In the genomic region with DNA sequence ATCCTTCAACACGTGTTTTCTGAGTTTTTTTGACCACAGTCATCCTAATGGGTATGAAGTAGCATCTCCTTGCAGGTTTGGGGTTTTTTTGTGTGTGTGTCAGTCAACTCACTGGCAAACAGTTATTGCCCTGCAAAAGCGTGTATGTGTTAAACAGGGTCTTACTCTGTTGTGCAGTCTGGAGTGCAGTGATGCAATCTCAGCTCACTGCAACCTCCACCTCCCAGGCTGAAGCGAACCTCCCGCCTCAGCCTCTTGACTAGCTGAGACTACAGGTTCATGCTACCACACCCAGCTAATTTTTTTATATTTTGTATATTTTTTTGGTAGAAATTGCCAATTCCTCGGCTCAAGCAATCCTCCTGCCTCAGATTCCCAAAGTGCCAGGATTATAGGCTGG, we compare ENCODE assay signal across 26 cellular contexts. TPM values are rescaled to one million over a fixed set of nuclear protein-coding genes. Genes with fewer than 3 reads are reported as not detected.
DNase-seq lines count a peak whose midpoint lies in the region; ATAC-seq, FAIRE-seq and TF ChIP-seq lines count a peak whose summit lies in the region.
"Had no signal": no experiment of that assay in that cellular context is flagged by ENCODE, and none has a peak within 500 bp of the region (broad histone marks: within the 10 kb centered on the region; RNA-seq: fewer than 3 reads in every experiment).

No MANE protein-coding gene starts in this region.

- no peaks in the 10 kb centered on the region for H3K36me3 Mint-ChIP-seq in activated CD4-positive, alpha-beta memory T cell treated with anti-CD3 and anti-CD28 coated beads, Interleukin-2, amount 10 ng/mL, durations not matched to agents 7 days and 5 days (ENCODE audit: low read depth)
- H3K36me3 Mint-ChIP-seq: CD14-positive monocyte; CD4-positive, alpha-beta memory T cell; CD4-positive, CD25-positive, alpha-beta regulatory T cell; CD8-positive, alpha-beta memory T cell had no signal

- POLR2A ChIA-PET in K562 (lab: Yijun Ruan, JAX): no interaction called here
- POLR2A ChIA-PET in activated CD4-positive, alpha-beta memory T cell treated with anti-CD3 and anti-CD28 coated beads, Interleukin-2, amount 10 ng/mL, durations not matched to agents 7 days and 5 days (lab: Charles Lee): no interaction called here

- H3K79me2 ChIP-seq in K562 (ENCODE audit: control insufficient read depth, insufficient read depth, low read length): no peaks in the 10 kb centered on the region

- no peaks in the 10 kb centered on the region for H3K9me1 ChIP-seq in K562 (ENCODE audit: control insufficient read depth, insufficient read depth, low read length)

- H3K4me3 Mint-ChIP-seq in activated CD4-positive, alpha-beta memory T cell treated with anti-CD3 and anti-CD28 coated beads, Interleukin-2, amount 10 ng/mL, durations not matched to agents 7 days and 5 days: no peak overlapping the region
- H3K4me3 Mint-ChIP-seq: CD14-positive monocyte; CD4-positive, alpha-beta memory T cell; CD4-positive, CD25-positive, alpha-beta regulatory T cell; CD8-positive, alpha-beta memory T cell had no signal

- TF ChIP-seq CTCF in K562 (IDR thresholded peaks at IDR 0.05 in 2 of 3, conservative IDR thresholded peaks at IDR 0.05 in 1 of 3; ENCODE audit: insufficient read depth in 2 of 3, low read depth in 1 of 3, low read length in 3 of 3) (no peak), breast epithelium (IDR thresholded peaks at IDR 0.05) (no peak)

- H3K36me3 ChIP-seq in BLaER1: no peaks in the 10 kb centered on the region
- no peaks in the 10 kb centered on the region for H3K36me3 ChIP-seq in BLaER1 treated with 17β-estradiol and CSF1 and Interleukin-3, amounts not matched to agents 10 nM and 100 nM
- no peaks in the 10 kb centered on the region for H3K36me3 ChIP-seq in K562 (ENCODE audit: control insufficient read depth, insufficient read depth, low read length)
- no peaks in the 10 kb centered on the region for H3K36me3 ChIP-seq in breast epithelium
- H3K36me3 ChIP-seq: BE2C had no signal

- in situ Hi-C loops in K562 (cut with MboI): no loop called here

- no peak overlapping the region for H2AFZ ChIP-seq in K562 (ENCODE audit: low read depth, low read length)

- no peak overlapping the region for H3K27ac ChIP-seq in BLaER1
- H3K27ac ChIP-seq in BLaER1 treated with 17β-estradiol and CSF1 and Interleukin-3, amounts not matched to agents 10 nM and 100 nM: 0 out of 22 replicates have a peak overlapping the region, but pooled peaks of 1 of the 11 experiments have one; percentile 21
- no peak overlapping the region for H3K27ac ChIP-seq in K562 (ENCODE audit: extremely low read depth, low read depth, low read length)
- H3K27ac ChIP-seq in breast epithelium: no peak overlapping the region

- no peak overlapping the region for H3K27ac Mint-ChIP-seq in activated CD4-positive, alpha-beta memory T cell treated with anti-CD3 and anti-CD28 coated beads, Interleukin-2, amount 10 ng/mL, durations not matched to agents 7 days and 5 days
- H3K27ac Mint-ChIP-seq: CD14-positive monocyte; CD4-positive, alpha-beta memory T cell; CD4-positive, CD25-positive, alpha-beta regulatory T cell; CD8-positive, alpha-beta memory T cell had no signal

- 0 out of 2 replicates have a peak overlapping the region, but pooled peaks have one; percentile 68 for H3K4me2 ChIP-seq in BLaER1
- H3K4me2 ChIP-seq in BLaER1 treated with 17β-estradiol and CSF1 and Interleukin-3, amounts not matched to agents 10 nM and 100 nM: peak overlapping the region in 9 of 11 experiments; percentile 19 to 77 (median 62); a peak in 9 of 22 replicates
- no peak overlapping the region for H3K4me2 ChIP-seq in K562 (ENCODE audit: insufficient read depth, low read length)

- no peak overlapping the region for H3K4me3 ChIP-seq in BLaER1
- H3K4me3 ChIP-seq in BLaER1 treated with 17β-estradiol and CSF1 and Interleukin-3, amounts not matched to agents 10 nM and 100 nM: no peak overlapping the region
- no peak overlapping the region for H3K4me3 ChIP-seq in K562
- no peak overlapping the region for H3K4me3 ChIP-seq in breast epithelium
- H3K4me3 ChIP-seq: GM12878 had no signal

- TF ChIP-seq EP300 in K562 (IDR thresholded peaks at IDR 0.05; ENCODE audit: low read length): no peak

- peaks cover 3% of the 10 kb centered on the region for H3K27me3 Mint-ChIP-seq in activated CD4-positive, alpha-beta memory T cell treated with anti-CD3 and anti-CD28 coated beads, Interleukin-2, amount 10 ng/mL, durations not matched to agents 7 days and 5 days

- no peaks in the 10 kb centered on the region for H3K27me3 ChIP-seq in BLaER1
- H3K27me3 ChIP-seq in BLaER1 treated with 17β-estradiol and CSF1 and Interleukin-3, amounts not matched to agents 10 nM and 100 nM: peaks cover 0 to 10% (median 0%) of the 10 kb centered on the region in 11 experiments; a peak in 1 of 22 replicates
- H3K27me3 ChIP-seq in K562 (ENCODE audit: control insufficient read depth in 2 of 2, insufficient read depth in 2 of 2, low read length in 2 of 2): peaks cover 22 to 63% of the 10 kb centered on the region in 2 experiments
- H3K27me3 ChIP-seq in breast epithelium: no peaks in the 10 kb centered on the region
- H3K27me3 ChIP-seq: BE2C had no signal

- TF ChIP-seq RAD21 in K562 (CRISPR knock-in tag; conservative IDR thresholded peaks at IDR 0.05 in 1 of 2, IDR thresholded peaks at IDR 0.05 in 1 of 2): no peak

- WGBS in K562 (ENCODE audit: insufficient coverage, low coverage, missing lambda C conversion rate): 0% methylated on average over 5 of the region's 5 CpGs

- H4K20me1 ChIP-seq in BLaER1: no peaks in the 10 kb centered on the region; the same call in 1 of the 2 replicates
- peaks cover 0 to 5% (median 0%) of the 10 kb centered on the region in 11 experiments; a peak in 2 of 22 replicates for H4K20me1 ChIP-seq in BLaER1 treated with 17β-estradiol and CSF1 and Interleukin-3, amounts not matched to agents 10 nM and 100 nM
- H4K20me1 ChIP-seq in K562 (replicated peaks; ENCODE audit: control insufficient read depth, insufficient read depth, low read length): no peaks in the 10 kb centered on the region

- CTCF ChIA-PET in K562 (lab: Yijun Ruan, JAX; ENCODE audit: low intra/inter-chr PET ratio): no interaction called here
- CTCF ChIA-PET in activated CD4-positive, alpha-beta memory T cell treated with anti-CD3 and anti-CD28 coated beads, Interleukin-2, amount 10 ng/mL, durations not matched to agents 7 days and 5 days (lab: Charles Lee): no interaction called here

- H3K9me3 ChIP-seq in BLaER1 (no peaks in the 10 kb centered on the region), K562 (replicated peaks; ENCODE audit: control insufficient read depth, insufficient read depth, low read depth, low read length) (no peaks in the 10 kb centered on the region), breast epithelium (no peaks in the 10 kb centered on the region)
- H3K9me3 ChIP-seq in BLaER1 treated with 17β-estradiol and CSF1 and Interleukin-3, amounts not matched to agents 10 nM and 100 nM (replicated peaks in 1 of 11): no peaks in the 10 kb centered on the region
- H3K9me3 ChIP-seq: BE2C had no signal

- intact Hi-C loops in K562 (cut with micrococcal nuclease): no loop called here
- intact Hi-C loops in breast epithelium (cut with DNase I; ENCODE audit: low total_unique reads): no loop called here

- DNase-seq in K562 (ENCODE audit: extremely low read depth in 1 of 4, low spot score in 3 of 4) (no peak), SW480 (ENCODE audit: low spot score) (no peak), breast epithelium (ENCODE audit: low spot score in 2 of 2) (no peak)
- DNase-seq in activated CD4-positive, alpha-beta memory T cell treated with anti-CD3 and anti-CD28 coated beads, Interleukin-2, amount 10 ng/mL, durations not matched to agents 7 days and 5 days: no peak
- DNase-seq: 8988T; ACHN; C1 segment of cervical spinal cord; CD4-positive, alpha-beta memory T cell; CD4-positive, CD25-positive, alpha-beta regulatory T cell; CD8-positive, alpha-beta memory T cell; COR-L47; DMS 273 treated with DMSO at 0.1 percent for 48 hours; DMS153; DMS53; DMS79; DND-41; EL; GDM1 had no signal

- no peak for ATAC-seq in K562
- ATAC-seq: GM12878 had no signal

- TF ChIP-seq POLR2A in K562 (conservative IDR thresholded peaks at IDR 0.05) (no peak), breast epithelium (IDR thresholded peaks at IDR 0.05) (no peak)

- H3K9ac ChIP-seq in BLaER1 (no peak overlapping the region), K562 (ENCODE audit: insufficient read depth in 1 of 2, low read depth in 2 of 2, low read length in 2 of 2) (no peak overlapping the region)
- H3K9ac ChIP-seq in BLaER1 treated with 17β-estradiol and CSF1 and Interleukin-3, amounts not matched to agents 10 nM and 100 nM: no peak overlapping the region

- no TSS peak for BruUV-seq in K562 (replicated peaks; lab: Mats Ljungman, UMichigan)

- H3K4me1 Mint-ChIP-seq in activated CD4-positive, alpha-beta memory T cell treated with anti-CD3 and anti-CD28 coated beads, Interleukin-2, amount 10 ng/mL, durations not matched to agents 7 days and 5 days: no peaks in the 10 kb centered on the region
- H3K4me1 Mint-ChIP-seq: CD4-positive, alpha-beta memory T cell; CD4-positive, CD25-positive, alpha-beta regulatory T cell had no signal

- FAIRE-seq in K562 (lab: Jason Lieb, UNC): peak; percentile 29
- FAIRE-seq: A204.1, GM12878, GM12892, GM18507 had no signal

- H3K4me1 ChIP-seq in BLaER1 (peaks cover 59% of the 10 kb centered on the region), K562 (replicated peaks in 1 of 2; ENCODE audit: control insufficient read depth in 2 of 2, insufficient read depth in 2 of 2, low read length in 2 of 2) (peaks cover 0 to 3% of the 10 kb centered on the region in 2 experiments; a peak in 2 of 5 replicates), breast epithelium (peaks cover 0 to 5% of the 10 kb centered on the region in 2 donors)
- H3K4me1 ChIP-seq in BLaER1 treated with 17β-estradiol and CSF1 and Interleukin-3, amounts not matched to agents 10 nM and 100 nM: peaks cover 17 to 76% (median 64%) of the 10 kb centered on the region in 10 experiments

- no peaks in the 10 kb centered on the region for H3K9me3 Mint-ChIP-seq in activated CD4-positive, alpha-beta memory T cell treated with anti-CD3 and anti-CD28 coated beads, Interleukin-2, amount 10 ng/mL, durations not matched to agents 7 days and 5 days
- H3K9me3 Mint-ChIP-seq: CD4-positive, alpha-beta memory T cell; CD4-positive, CD25-positive, alpha-beta regulatory T cell; CD8-positive, alpha-beta memory T cell had no signal

RNA-seq across cellular contexts. Expression of a gene that starts 15.4 kb away (rescaled TPM):
- 0.14 and 0.19 TPM in 2 replicates for total RNA-seq in K562 (2011; cell fraction: chromatin; rRNA removed; ENCODE audit: low replicate concordance)
- total RNA-seq in K562 (2011; cell fraction: nucleolus; rRNA removed): 0.13 and 0.33 TPM in 2 replicates
- not detected in 2 replicates for total RNA-seq in K562 (2011; cell fraction: nucleoplasm; rRNA removed)
- total RNA-seq in K562 (2014; rRNA removed): not detected in 2 replicates
- total RNA-seq in K562 (2014; rRNA removed; fragmentation: Illumina TruSeq; extraction: Trizol): not detected in 2 replicates
- total RNA-seq in K562 (2015; rRNA removed; fragmentation: Illumina TruSeq; extraction: Trizol): not detected in 2 replicates
- 0.04 and 0.09 TPM in 2 replicates for total RNA-seq in K562 (2021)
- not detected in 2 replicates for polyA plus RNA-seq in K562 (2011; rRNA removed)
- polyA plus RNA-seq in K562 (2011; cell fraction: cytosol; rRNA removed): 0.01 and 0.03 TPM in 2 replicates
- 0.01 TPM in 1 of 2 replicates, not detected in the other for polyA plus RNA-seq in K562 (2011; cell fraction: nucleus; rRNA removed)
- polyA plus RNA-seq in K562 (2012): 0.01 TPM in 2 replicates
- polyA plus RNA-seq in K562 (2014; fragmentation: Illumina TruSeq; extraction: Trizol): not detected in 2 replicates
- polyA plus RNA-seq in K562 (2014; fragmentation: Nextera tagmentation; extraction: Ambion mirVana): under 1 TPM in 1 of 2 experiments, not detected in 1; under 0.01 TPM
- not detected in 2 replicates for polyA plus RNA-seq in K562 (2014; rRNA removed)
- polyA minus RNA-seq in K562 (2011; rRNA and poly(A)+ RNA removed): not detected in 2 replicates
- polyA minus RNA-seq in K562 (2011; cell fraction: cytosol; rRNA and poly(A)+ RNA removed): not detected in 2 replicates
- polyA minus RNA-seq in K562 (2011; cell fraction: nucleus; rRNA and poly(A)+ RNA removed): 0.13 TPM in 1 of 2 replicates, not detected in the other
- under 1 TPM; 0.10 to 0.13 TPM for total RNA-seq in activated CD4-positive, alpha-beta memory T cell treated with anti-CD3 and anti-CD28 coated beads, Interleukin-2, amount 10 ng/mL, durations not matched to agents 7 days and 5 days
- total RNA-seq in breast epithelium: 10 to 100 TPM in 2 of 3 donors, under 1 TPM in 1; 0.96 to 36.7 (median 21.2) TPM
- polyA plus RNA-seq: CD14-positive monocyte had no signal
